8 cellular contexts compared by ENCODE assay signal in the genomic region with DNA sequence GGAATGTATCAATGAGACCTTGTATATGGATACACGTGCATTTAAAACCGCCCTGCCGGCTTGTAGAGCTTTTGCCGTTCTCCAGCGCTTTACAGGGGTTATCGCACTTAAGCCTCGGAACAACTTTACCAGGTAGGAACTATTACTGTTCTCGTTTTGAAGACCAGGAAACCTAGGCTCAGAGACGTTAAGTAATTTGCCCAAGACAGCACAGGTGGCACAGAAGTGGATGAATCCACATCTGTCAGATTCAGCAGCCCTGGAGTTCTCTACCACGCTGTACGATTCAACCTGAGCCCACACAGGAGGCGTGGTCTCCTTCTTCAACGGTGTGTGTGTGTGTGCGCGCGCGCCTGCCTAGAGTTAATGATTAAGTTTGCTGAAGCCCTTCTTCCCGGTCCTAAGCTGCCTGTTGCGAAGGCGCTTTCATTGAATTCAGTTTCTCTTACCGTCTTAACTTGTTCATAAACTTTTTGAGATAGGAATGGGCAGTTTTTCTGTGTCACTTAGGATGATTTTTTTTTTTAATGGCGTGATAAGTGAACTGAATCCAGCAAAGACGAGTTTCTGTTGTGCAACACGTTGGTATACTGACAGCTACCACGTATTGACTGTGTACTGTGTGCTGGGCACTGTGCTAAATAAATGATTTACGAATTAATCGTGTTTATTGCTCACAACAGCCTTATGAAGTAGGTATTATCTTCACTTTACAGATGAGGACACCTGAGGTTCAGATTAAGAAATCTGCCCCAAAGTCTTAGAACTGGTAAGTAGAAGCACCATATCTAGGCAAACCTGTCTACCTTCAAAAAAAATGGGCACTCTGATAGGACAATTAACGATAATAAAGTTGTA.
DNase-seq lines count a peak whose midpoint lies in the region; ATAC-seq and TF ChIP-seq lines count a peak whose summit lies in the region.

No MANE protein-coding gene starts in this region.

- CTCF ChIA-PET in AG04449 (lab: Yijun Ruan, JAX): interaction anchor here (1.0 to 5.1 kb wide), 10 partner anchors 11 to 829 kb away, joined by 3 to 27 read pairs (median 6); a partner anchor contains a TSS

- DNase-seq in AG04449 (ENCODE audit: low read depth, low spot score): no peak
- peak; percentile 85 for DNase-seq in NCI-H2171 (lab: John Stamatoyannopoulos, UW)
- DNase-seq in central memory CD4-positive, alpha-beta T cell: peak; percentile 78
- DNase-seq in stimulated activated CD4-positive, alpha-beta T cell treated with anti-CD3 and anti-CD28 coated beads, Interleukin-4, amount 100 ng/mL, for 24 hours: peak; percentile 84

- POLR2A ChIA-PET in AG04449 (lab: Yijun Ruan, JAX): interaction anchor here (0.6 to 2.2 kb wide), 3 partner anchors 42 to 509 kb away, joined by 3 to 15 read pairs (median 4); a partner anchor contains a TSS

- TF ChIP-seq CTCF in AG04449 (IDR thresholded peaks at IDR 0.05; ENCODE audit: insufficient read depth, low read length, missing control alignments): no peak
- no peak for TF ChIP-seq CTCF in WI38 (IDR thresholded peaks at IDR 0.05; ENCODE audit: low read depth, low read length)

- H3K4me3 ChIP-seq in AG04449 (ENCODE audit: low read depth, low read length) (peak overlapping the region; percentile 78), WI38 (ENCODE audit: low read depth, low read length) (peak overlapping the region; percentile 66)

- peak overlapping the region; percentile 77 for H3K27ac ChIP-seq in layer of hippocampus (ENCODE audit: low read depth, low read length)

- no peaks in the 10 kb centered on the region for H3K27me3 ChIP-seq in layer of hippocampus (ENCODE audit: control insufficient read depth, insufficient read depth, low read length)

- ATAC-seq in GM18870 (IDR thresholded peaks at IDR 0.05; ENCODE audit: unreplicated experiment) (peak; percentile 57), HG03108 (IDR thresholded peaks at IDR 0.05; ENCODE audit: unreplicated experiment) (peak; percentile 47)
